9 cellular contexts compared by ENCODE assay signal in the genomic region with DNA sequence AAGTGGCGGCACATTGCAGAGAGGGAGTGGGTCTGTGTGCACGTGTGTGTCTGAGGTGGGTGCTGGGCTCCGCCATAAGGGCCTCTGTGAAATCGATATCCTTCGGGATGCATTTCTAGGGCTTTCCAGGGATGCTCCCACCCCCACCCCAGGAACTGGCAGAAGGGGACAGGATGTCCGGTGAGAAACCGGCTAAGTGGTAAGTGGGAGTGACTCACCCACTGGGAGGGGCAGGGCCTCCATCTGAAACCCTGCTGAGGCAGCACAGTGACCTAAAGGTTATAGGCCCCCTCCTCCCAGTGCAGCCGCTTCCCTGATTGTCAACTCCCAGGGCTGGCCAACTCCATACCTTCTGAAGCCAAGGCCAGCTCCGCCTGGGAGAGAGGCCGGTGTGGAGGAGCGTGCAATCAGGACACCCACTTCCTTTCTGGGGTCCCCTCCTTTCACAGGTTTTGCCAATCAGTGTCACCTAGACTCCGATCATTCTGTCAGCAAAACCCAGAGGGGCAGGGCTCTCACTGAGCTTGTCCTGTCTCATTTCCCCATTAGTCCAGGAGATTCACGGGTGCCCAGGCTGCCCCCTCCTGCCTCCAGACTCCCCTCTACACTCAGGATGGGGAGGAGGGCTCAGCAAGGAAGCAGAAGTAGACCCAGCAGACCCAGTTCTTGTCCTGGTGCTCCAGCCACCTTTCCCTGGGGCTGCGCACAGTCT. TPM values are rescaled to one million over a fixed set of nuclear protein-coding genes. Genes with fewer than 3 reads are reported as not detected.
DNase-seq lines count a peak whose midpoint lies in the region; ATAC-seq and TF ChIP-seq lines count a peak whose summit lies in the region.
"Had no signal": no experiment of that assay in that cellular context is flagged by ENCODE, and none has a peak within 500 bp of the region (broad histone marks: within the 10 kb centered on the region; RNA-seq: fewer than 3 reads in every experiment).

No MANE protein-coding gene starts in this region.

- CTCF ChIA-PET in activated CD8-positive, alpha-beta memory T cell treated with anti-CD3 and anti-CD28 coated beads, Interleukin-2, amount 10 ng/mL, durations not matched to agents 7 days and 5 days (lab: Charles Lee): interaction anchor here (0.9 to 4.1 kb wide), 3 partner anchors 10 to 45 kb away, joined by 3 to 31 read pairs (median 12); a partner anchor contains a TSS

- peak; percentile 66 for DNase-seq in activated CD8-positive, alpha-beta memory T cell treated with anti-CD3 and anti-CD28 coated beads, Interleukin-2, amount 10 ng/mL, durations not matched to agents 7 days and 5 days
- no peak for DNase-seq in activated CD8-positive, alpha-beta memory T cell treated with anti-CD3 and anti-CD28 coated beads, Interleukin-2, amount 50 U/mL, for 48 hours
- DNase-seq in T1000 (lab: John Stamatoyannopoulos, UW) (peak; percentile 1), glutamatergic neuron (peak; percentile 53), type B pancreatic cell (ENCODE audit: extremely low spot score, unreplicated experiment) (no peak), HuH-7.5 (ENCODE audit: low spot score) (no peak)
- DNase-seq in stimulated activated naive CD4-positive, alpha-beta T cell (lab: John Stamatoyannopoulos, UW): no peak
- DNase-seq in activated T-helper 1 cell treated with anti-CD3 and anti-CD28 coated beads, Interleukin-12 subunit alpha, Interleukin-12 subunit beta, Interleukin-2, Interleukin-4 antibody, amounts not matched to agents 30 ng/mL and 10 ng/mL and 1 ng/mL, durations not matched to agents 14 hours and 24 hours and 36 hours (ENCODE audit: low spot score): no peak
- DNase-seq: SIG-M5 had no signal

- H3K4me1 Mint-ChIP-seq in activated CD8-positive, alpha-beta memory T cell treated with anti-CD3 and anti-CD28 coated beads, Interleukin-2, amount 10 ng/mL, durations not matched to agents 7 days and 5 days: peaks cover 23% of the 10 kb centered on the region
- peaks cover 43% of the 10 kb centered on the region for H3K4me1 Mint-ChIP-seq in glutamatergic neuron (ENCODE audit: low read depth, unreplicated experiment)
- peaks cover 49% of the 10 kb centered on the region for H3K4me1 Mint-ChIP-seq in type B pancreatic cell (ENCODE audit: unreplicated experiment)
- no peaks in the 10 kb centered on the region for H3K4me1 Mint-ChIP-seq in activated T-helper 1 cell treated with anti-CD3 and anti-CD28 coated beads, Interleukin-12 subunit alpha, Interleukin-12 subunit beta, Interleukin-2, Interleukin-4 antibody, amounts not matched to agents 30 ng/mL and 10 ng/mL and 1 ng/mL, durations not matched to agents 14 hours and 24 hours and 36 hours (ENCODE audit: low read depth)

- H3K27ac Mint-ChIP-seq in activated CD8-positive, alpha-beta memory T cell treated with anti-CD3 and anti-CD28 coated beads, Interleukin-2, amount 10 ng/mL, durations not matched to agents 7 days and 5 days: peak overlapping the region; percentile 50
- H3K27ac Mint-ChIP-seq in glutamatergic neuron (ENCODE audit: unreplicated experiment) (no peak overlapping the region), type B pancreatic cell (peak overlapping the region; percentile 98)
- no peak overlapping the region for H3K27ac Mint-ChIP-seq in activated T-helper 1 cell treated with anti-CD3 and anti-CD28 coated beads, Interleukin-12 subunit alpha, Interleukin-12 subunit beta, Interleukin-2, Interleukin-4 antibody, amounts not matched to agents 30 ng/mL and 10 ng/mL and 1 ng/mL, durations not matched to agents 14 hours and 24 hours and 36 hours

- no peaks in the 10 kb centered on the region for H3K9me3 Mint-ChIP-seq in activated CD8-positive, alpha-beta memory T cell treated with anti-CD3 and anti-CD28 coated beads, Interleukin-2, amount 10 ng/mL, durations not matched to agents 7 days and 5 days (ENCODE audit: low read depth)
- H3K9me3 Mint-ChIP-seq in glutamatergic neuron (ENCODE audit: unreplicated experiment) (peaks cover 15% of the 10 kb centered on the region), type B pancreatic cell (no peaks in the 10 kb centered on the region)
- H3K9me3 Mint-ChIP-seq in activated T-helper 1 cell treated with anti-CD3 and anti-CD28 coated beads, Interleukin-12 subunit alpha, Interleukin-12 subunit beta, Interleukin-2, Interleukin-4 antibody, amounts not matched to agents 30 ng/mL and 10 ng/mL and 1 ng/mL, durations not matched to agents 14 hours and 24 hours and 36 hours: no peaks in the 10 kb centered on the region

- ATAC-seq in activated CD8-positive, alpha-beta memory T cell treated with anti-CD3 and anti-CD28 coated beads, Interleukin-2, amount 10 ng/mL, durations not matched to agents 7 days and 5 days: peak; percentile 68

- intact Hi-C loops in activated T-helper 1 cell treated with anti-CD3 and anti-CD28 coated beads, Interleukin-12 subunit alpha, Interleukin-12 subunit beta, Interleukin-2, Interleukin-4 antibody, amounts not matched to agents 30 ng/mL and 10 ng/mL and 1 ng/mL, durations not matched to agents 14 hours and 24 hours and 36 hours (cut with micrococcal nuclease): no loop called here

- no peaks in the 10 kb centered on the region for H3K36me3 Mint-ChIP-seq in activated CD8-positive, alpha-beta memory T cell treated with anti-CD3 and anti-CD28 coated beads, Interleukin-2, amount 10 ng/mL, durations not matched to agents 7 days and 5 days
- peaks cover 6% of the 10 kb centered on the region for H3K36me3 Mint-ChIP-seq in glutamatergic neuron (ENCODE audit: unreplicated experiment)
- peaks cover 8% of the 10 kb centered on the region for H3K36me3 Mint-ChIP-seq in type B pancreatic cell
- H3K36me3 Mint-ChIP-seq in activated T-helper 1 cell treated with anti-CD3 and anti-CD28 coated beads, Interleukin-12 subunit alpha, Interleukin-12 subunit beta, Interleukin-2, Interleukin-4 antibody, amounts not matched to agents 30 ng/mL and 10 ng/mL and 1 ng/mL, durations not matched to agents 14 hours and 24 hours and 36 hours (ENCODE audit: low read depth): no peaks in the 10 kb centered on the region

- peaks cover 25% of the 10 kb centered on the region for H3K27me3 Mint-ChIP-seq in activated CD8-positive, alpha-beta memory T cell treated with anti-CD3 and anti-CD28 coated beads, Interleukin-2, amount 10 ng/mL, durations not matched to agents 7 days and 5 days
- H3K27me3 Mint-ChIP-seq in glutamatergic neuron (ENCODE audit: unreplicated experiment) (peaks cover 8% of the 10 kb centered on the region), type B pancreatic cell (no peaks in the 10 kb centered on the region)
- no peaks in the 10 kb centered on the region for H3K27me3 Mint-ChIP-seq in activated T-helper 1 cell treated with anti-CD3 and anti-CD28 coated beads, Interleukin-12 subunit alpha, Interleukin-12 subunit beta, Interleukin-2, Interleukin-4 antibody, amounts not matched to agents 30 ng/mL and 10 ng/mL and 1 ng/mL, durations not matched to agents 14 hours and 24 hours and 36 hours (ENCODE audit: insufficient read depth)

- TF ChIP-seq CTCF in glutamatergic neuron (IDR thresholded peaks at IDR 0.05; ENCODE audit: partially characterized antibody, unreplicated experiment): no peak
- TF ChIP-seq CTCF in type B pancreatic cell (conservative IDR thresholded peaks at IDR 0.05): no peak

- H3K4me3 Mint-ChIP-seq in activated CD8-positive, alpha-beta memory T cell treated with anti-CD3 and anti-CD28 coated beads, Interleukin-2, amount 10 ng/mL, durations not matched to agents 7 days and 5 days: no peak overlapping the region
- peak overlapping the region; percentile 46 for H3K4me3 Mint-ChIP-seq in glutamatergic neuron (ENCODE audit: unreplicated experiment)
- peak overlapping the region; percentile 74 for H3K4me3 Mint-ChIP-seq in type B pancreatic cell
- no peak overlapping the region for H3K4me3 Mint-ChIP-seq in activated T-helper 1 cell treated with anti-CD3 and anti-CD28 coated beads, Interleukin-12 subunit alpha, Interleukin-12 subunit beta, Interleukin-2, Interleukin-4 antibody, amounts not matched to agents 30 ng/mL and 10 ng/mL and 1 ng/mL, durations not matched to agents 14 hours and 24 hours and 36 hours

RNA-seq across cellular contexts. Expression of a gene that starts 44.5 kb away (rescaled TPM):
- total RNA-seq in activated CD8-positive, alpha-beta memory T cell treated with anti-CD3 and anti-CD28 coated beads, Interleukin-2, amount 10 ng/mL, durations not matched to agents 7 days and 5 days: under 1 TPM; 0.53 to 0.98 TPM
- 26.0 TPM for total RNA-seq in glutamatergic neuron (ENCODE audit: unreplicated experiment)
- total RNA-seq in type B pancreatic cell (ENCODE audit: low replicate concordance): 62.9 and 128 TPM in 2 replicates
- 4.5 and 5.4 TPM in 2 replicates for total RNA-seq in activated T-helper 1 cell treated with anti-CD3 and anti-CD28 coated beads, Interleukin-12 subunit alpha, Interleukin-12 subunit beta, Interleukin-2, Interleukin-4 antibody, amounts not matched to agents 30 ng/mL and 10 ng/mL and 1 ng/mL, durations not matched to agents 14 hours and 24 hours and 36 hours

Comparison
In these comparisons a context has a peak if more than half of its experiments do, and no peak if none do; other contexts are left out.
1. DNase-seq: peak in activated CD8-positive, alpha-beta memory T cell treated with anti-CD3 and anti-CD28 coated beads, Interleukin-2, amount 10 ng/mL, durations not matched to agents 7 days and 5 days (single experiment), T1000 (single experiment) and glutamatergic neuron (single experiment); none in activated CD8-positive, alpha-beta memory T cell treated with anti-CD3 and anti-CD28 coated beads, Interleukin-2, amount 50 U/mL, for 48 hours (single experiment), type B pancreatic cell (single experiment), stimulated activated naive CD4-positive, alpha-beta T cell (0 of 6), activated T-helper 1 cell treated with anti-CD3 and anti-CD28 coated beads, Interleukin-12 subunit alpha, Interleukin-12 subunit beta, Interleukin-2, Interleukin-4 antibody, amounts not matched to agents 30 ng/mL and 10 ng/mL and 1 ng/mL, durations not matched to agents 14 hours and 24 hours and 36 hours (single experiment) and HuH-7.5 (single experiment).
2. H3K27ac Mint-ChIP-seq: peak in activated CD8-positive, alpha-beta memory T cell treated with anti-CD3 and anti-CD28 coated beads, Interleukin-2, amount 10 ng/mL, durations not matched to agents 7 days and 5 days (single experiment) and type B pancreatic cell (single experiment); none in glutamatergic neuron (single experiment) and activated T-helper 1 cell treated with anti-CD3 and anti-CD28 coated beads, Interleukin-12 subunit alpha, Interleukin-12 subunit beta, Interleukin-2, Interleukin-4 antibody, amounts not matched to agents 30 ng/mL and 10 ng/mL and 1 ng/mL, durations not matched to agents 14 hours and 24 hours and 36 hours (single experiment).
3. H3K4me3 Mint-ChIP-seq: peak in glutamatergic neuron (single experiment) and type B pancreatic cell (single experiment); none in activated CD8-positive, alpha-beta memory T cell treated with anti-CD3 and anti-CD28 coated beads, Interleukin-2, amount 10 ng/mL, durations not matched to agents 7 days and 5 days (single experiment) and activated T-helper 1 cell treated with anti-CD3 and anti-CD28 coated beads, Interleukin-12 subunit alpha, Interleukin-12 subunit beta, Interleukin-2, Interleukin-4 antibody, amounts not matched to agents 30 ng/mL and 10 ng/mL and 1 ng/mL, durations not matched to agents 14 hours and 24 hours and 36 hours (single experiment).